Comparison of ENCODE assay signal across 11 cellular contexts in genomic region chr2:48755473-48755872, GRCh38. TPM values are rescaled to one million over a fixed set of nuclear protein-coding genes. Genes with fewer than 3 reads are reported as not detected.
A peak's percentile ranks its signal among the peaks of the same experiment; 100 is the strongest.
DNase-seq lines count a peak whose midpoint lies in the region; FAIRE-seq and TF ChIP-seq lines count a peak whose summit lies in the region.
"Had no signal": no experiment of that assay in that cellular context is flagged by ENCODE, and none has a peak within 500 bp of the region (broad histone marks: within the 10 kb centered on the region; RNA-seq: fewer than 3 reads in every experiment).

Gene LHCGR (minus strand): TSS chr2:48755724. CDS start chr2:48755671, 53 bp downstream.

- H3K4ac ChIP-seq in H9 (ENCODE audit: low read depth, low read length), result no peak within 1 kb of the TSS

- H3K79me1 ChIP-seq in H9 (ENCODE audit: insufficient read depth, low read depth, low read length, poor library complexity, severe bottlenecking), result no peaks in the 10 kb centered on the region

- no peak within 1 kb of the TSS for H4K5ac ChIP-seq in H9 (ENCODE audit: insufficient read length, low read depth, low read length)

- H2BK12ac ChIP-seq in H9 (ENCODE audit: insufficient read length, low read depth, low read length), result no peak within 1 kb of the TSS

- FAIRE-seq in urothelium cell line (lab: Jason Lieb, UNC), result no peak

- H3K4me2 ChIP-seq in H9 (ENCODE audit: insufficient read depth, insufficient read length, low read length), result peak within 1 kb of the TSS; percentile 45
- H3K4me2 ChIP-seq in smooth muscle cell, result peak within 1 kb of the TSS; percentile 84

- H3K9ac ChIP-seq in H9 (ENCODE audit: extremely low read depth, insufficient read length, low read length) (no peak within 1 kb of the TSS), smooth muscle cell (ENCODE audit: low read depth) (no peak within 1 kb of the TSS)

- peak within 1 kb of the TSS; percentile 59 for H3K14ac ChIP-seq in H9 (ENCODE audit: insufficient read depth, low read length)

- H3K27me3 Mint-ChIP-seq in H9 (ENCODE audit: low read depth) (peaks cover 34% of the 10 kb centered on the region), chondrocyte (ENCODE audit: low read depth) (peaks cover 46% of the 10 kb centered on the region)

- H3K4me3 ChIP-seq in smooth muscle cell, result peak within 1 kb of the TSS; percentile 38
- H3K4me3 ChIP-seq in esophagus squamous epithelium, result peak within 1 kb of the TSS in 2 of 4 donors; percentile 28 to 54

- no peak within 1 kb of the TSS for H4K8ac ChIP-seq in H9 (replicated peaks; ENCODE audit: insufficient read length, low read depth, low read length)

- H3K4me1 Mint-ChIP-seq in H9, result peaks cover 36 to 38% of the 10 kb centered on the region in 2 experiments
- H3K4me1 Mint-ChIP-seq in chondrocyte (ENCODE audit: low read depth), result peaks cover 5% of the 10 kb centered on the region

- no CpG with 5 or more reads among the region's 37 CpGs for WGBS in H9 (ENCODE audit: extremely low coverage, insufficient read length, low lambda C conversion rate)
- whole genome bisulfite sequencing in smooth muscle cell (ENCODE audit: low lambda C conversion rate), result 4% methylated on average over 36 of the region's 37 CpGs
- WGBS in esophagus squamous epithelium, 2 donors, result 12% methylated on average over 5 of the region's 37 CpGs; no CpG with 5 or more reads in 1 of the 2 donors

- no peak within 1 kb of the TSS for H3T11ph ChIP-seq in H9 (ENCODE audit: low read length)

- H2BK15ac ChIP-seq in H9 (ENCODE audit: low read depth, low read length), result no peak within 1 kb of the TSS

- H3K27me3 ChIP-seq in H9 (ENCODE audit: insufficient read depth, low read length) (no peaks in the 10 kb centered on the region; the same call in 1 of the 2 replicates), smooth muscle cell (ENCODE audit: low read depth) (peaks cover 22% of the 10 kb centered on the region), esophagus squamous epithelium (peaks cover 0 to 22% (median 0%) of the 10 kb centered on the region in 4 donors)

- H3K23me2 ChIP-seq in H9 (ENCODE audit: insufficient read length, low read depth, low read length, poor library complexity, severe bottlenecking), result peaks cover 7% of the 10 kb centered on the region

- no peak within 1 kb of the TSS for H3K27ac ChIP-seq in H9 (ENCODE audit: insufficient read length, low read depth, low read length)
- H3K27ac ChIP-seq in smooth muscle cell (ENCODE audit: low read depth), result no peak within 1 kb of the TSS
- H3K27ac ChIP-seq in esophagus squamous epithelium, result no peak within 1 kb of the TSS
- H3K27ac ChIP-seq: VCaP had no signal

- H3K56ac ChIP-seq in H9 (ENCODE audit: insufficient read length, low read depth, low read length), result no peak within 1 kb of the TSS

- H3K23ac ChIP-seq in H9 (ENCODE audit: insufficient read length, low read depth, low read length), result no peak within 1 kb of the TSS

- H2AFZ ChIP-seq in H9 (ENCODE audit: low read length), result no peak within 1 kb of the TSS
- H2AFZ ChIP-seq in smooth muscle cell (ENCODE audit: low read depth), result peak within 1 kb of the TSS; percentile 50

- no peak within 1 kb of the TSS for H2BK20ac ChIP-seq in H9 (ENCODE audit: low read depth, low read length, poor library complexity, severe bottlenecking)

- H3K36me3 Mint-ChIP-seq in H9 (ENCODE audit: insufficient read depth in 1 of 3, low read depth in 3 of 3) (no peaks in the 10 kb centered on the region; a peak in 1 of 7 replicates), chondrocyte (ENCODE audit: low read depth) (peaks cover 2% of the 10 kb centered on the region)

- intact Hi-C loops in esophagus squamous epithelium (cut with DNase I), result no loop called here

- peak; percentile 74 for DNase-seq in H9
- DNase-seq in chondrocyte (ENCODE audit: low spot score), result peak; percentile 93
- peak; percentile 2 for DNase-seq in iris pigment epithelial cell (ENCODE audit: low read depth)
- no peak for DNase-seq in smooth muscle cell (lab: John Stamatoyannopoulos, UW; ENCODE audit: unreplicated experiment)
- no peak for DNase-seq in epidermal melanocyte (ENCODE audit: insufficient read length, low spot score)
- no peak for DNase-seq in urothelium cell line (ENCODE audit: low spot score)
- no peak for DNase-seq in CD1c-positive myeloid dendritic cell (ENCODE audit: extremely low spot score)
- no peak for DNase-seq in esophagus squamous epithelium (lab: John Stamatoyannopoulos, UW)
- DNase-seq: activated naive CD4-positive, alpha-beta T cell treated with Interleukin-2 at 50 U/mL for 16 hours had no signal

- no peak within 1 kb of the TSS for H2BK5ac ChIP-seq in H9 (ENCODE audit: insufficient read length, low read length)

- H3K36me3 ChIP-seq in smooth muscle cell (ENCODE audit: low read depth) (no peaks in the 10 kb centered on the region), esophagus squamous epithelium (no peaks in the 10 kb centered on the region)

- H3K9me3 Mint-ChIP-seq in H9 (no peaks in the 10 kb centered on the region; a peak in 1 of 5 replicates), chondrocyte (ENCODE audit: low read depth) (no peaks in the 10 kb centered on the region)

- H4K20me1 ChIP-seq in H9 (ENCODE audit: control insufficient read depth, insufficient read depth, insufficient read length) (no peaks in the 10 kb centered on the region), smooth muscle cell (ENCODE audit: low read depth) (no peaks in the 10 kb centered on the region)

- no peaks in the 10 kb centered on the region for H3F3A ChIP-seq in smooth muscle cell (ENCODE audit: low read depth)

- no peak for TF ChIP-seq POLR2A in esophagus squamous epithelium (IDR thresholded peaks at IDR 0.05)

- H3K9me3 ChIP-seq in H9 (ENCODE audit: control insufficient read depth, low read depth, low read length) (no peaks in the 10 kb centered on the region), smooth muscle cell (replicated peaks; ENCODE audit: low read depth) (no peaks in the 10 kb centered on the region), esophagus squamous epithelium (no peaks in the 10 kb centered on the region)

- H3K4me3 Mint-ChIP-seq in H9, result peak within 1 kb of the TSS; percentile 65 to 81
- peak within 1 kb of the TSS; percentile 47 for H3K4me3 Mint-ChIP-seq in chondrocyte (ENCODE audit: unreplicated experiment)

- no peak within 1 kb of the TSS for H4K91ac ChIP-seq in H9 (ENCODE audit: insufficient read length, low read depth, low read length)

- no peaks in the 10 kb centered on the region for H3K79me2 ChIP-seq in H9 (ENCODE audit: insufficient read depth, low read length)
- H3K79me2 ChIP-seq in smooth muscle cell (ENCODE audit: low read depth), result no peaks in the 10 kb centered on the region

- no peak within 1 kb of the TSS for H3K18ac ChIP-seq in H9 (ENCODE audit: insufficient read length, low read depth, low read length)

- no peak within 1 kb of the TSS for H2AK5ac ChIP-seq in H9 (ENCODE audit: insufficient read length, low read length)

- H3K27ac Mint-ChIP-seq in H9 (no peak within 1 kb of the TSS), chondrocyte (ENCODE audit: unreplicated experiment) (no peak within 1 kb of the TSS)

- H3K4me1 ChIP-seq in H9 (ENCODE audit: insufficient read depth, low read length), result peaks cover 1% of the 10 kb centered on the region; the same call in 1 of the 2 replicates
- H3K4me1 ChIP-seq in smooth muscle cell (ENCODE audit: low read depth), result peaks cover 3% of the 10 kb centered on the region
- H3K4me1 ChIP-seq in esophagus squamous epithelium, result peaks cover 0 to 10% (median 0%) of the 10 kb centered on the region in 3 donors

- H2BK120ac ChIP-seq in H9 (ENCODE audit: low read depth, low read length, poor library complexity, severe bottlenecking), result no peak within 1 kb of the TSS

- TF ChIP-seq CTCF in H9 (conservative IDR thresholded peaks at IDR 0.05), result no peak
- no peak for TF ChIP-seq CTCF in chondrocyte (IDR thresholded peaks at IDR 0.05)
- no peak for TF ChIP-seq CTCF in smooth muscle cell (IDR thresholded peaks at IDR 0.05; ENCODE audit: borderline replicate concordance, insufficient read depth, poor library complexity, severe bottlenecking)
- no peak for TF ChIP-seq CTCF in esophagus squamous epithelium (IDR thresholded peaks at IDR 0.05)

RNA-seq across cellular contexts. Expression of gene LHCGR, which starts in this region (rescaled TPM):
- total RNA-seq in H9 (2021), result 0.33 and 0.44 TPM in 2 replicates
- not detected in 3 replicates for total RNA-seq in chondrocyte
- total RNA-seq in smooth muscle cell, result 0.27 TPM in 1 of 2 replicates, not detected in the other
- polyA plus RNA-seq in smooth muscle cell, result 0.19 TPM in 1 of 2 replicates, not detected in the other
- under 1 TPM in 2 of 4 donors, not detected in 2; 0.22 to 0.76 TPM for total RNA-seq in esophagus squamous epithelium
- total RNA-seq: myocyte had no signal

Comparison
In these comparisons a context has a peak if more than half of its experiments do, and no peak if none do; other contexts are left out.
1. Peak in DNase-seq and H3K4me2 ChIP-seq in H9; RNA of the gene not detected or under 1 TPM.
2. Peak in DNase-seq in chondrocyte; RNA of the gene not detected or under 1 TPM.